In genomic region chr1:96464991-96465875, GRCh38 we compare ENCODE assay signal across 18 cellular contexts.
DNase-seq lines count a peak whose midpoint lies in the region; TF ChIP-seq lines count a peak whose summit lies in the region.
"Had no signal": no experiment of that assay in that cellular context is flagged by ENCODE, and none has a peak within 500 bp of the region (broad histone marks: within the 10 kb centered on the region; RNA-seq: fewer than 3 reads in every experiment).

No MANE protein-coding gene starts in this region.

- peak; percentile 33 for DNase-seq in HS-5 (ENCODE audit: low read depth)
- DNase-seq in RPMI7951 (ENCODE audit: low read depth): peak; percentile 35
- DNase-seq in fibroblast of the aortic adventitia (ENCODE audit: low read depth): peak; percentile 84
- DNase-seq in stromal cell of bone marrow (ENCODE audit: low read depth): peak; percentile 48
- no peak for DNase-seq in superior temporal gyrus (ENCODE audit: extremely low spot score)
- DNase-seq in GOT3 (lab: John Stamatoyannopoulos, UW): no peak
- no peak for DNase-seq in cerebellar nuclear complex (lab: John Stamatoyannopoulos, UW)
- DNase-seq: activated CD4-positive, alpha-beta memory T cell treated with anti-CD3 and anti-CD28 coated beads, Interleukin-2, amount 10 ng/mL, durations not matched to agents 7 days and 5 days; activated naive CD4-positive, alpha-beta T cell treated with anti-CD3 and anti-CD28 coated beads, Interleukin-2, amount 10 ng/mL, durations not matched to agents 7 days and 5 days; activated T-cell treated with anti-CD3 and anti-CD28 coated beads, Interleukin-2, amount 50 U/mL, for 4 hours; erythroblast; head of caudate nucleus; lower lobe of right lung; NCI-H187; nucleus accumbens; stimulated activated CD4-positive, alpha-beta T cell treated with anti-CD3 and anti-CD28 coated beads, Interleukin-4, amount 100 ng/mL, for 1 hour; substantia nigra had no signal

- TF ChIP-seq CTCF in fibroblast of the aortic adventitia (IDR thresholded peaks at IDR 0.05; ENCODE audit: insufficient read depth, low read length): no peak

- no peak overlapping the region for H3K4me3 ChIP-seq in fibroblast of the aortic adventitia (ENCODE audit: low read depth, low read length)
- H3K4me3 ChIP-seq: BLaER1 treated with 17β-estradiol and CSF1 and Interleukin-3, amounts not matched to agents 10 nM and 100 nM; lower lobe of right lung had no signal

Comparison
In these comparisons a context has a peak if more than half of its experiments do, and no peak if none do; other contexts are left out.
1. DNase-seq: peak in HS-5 (single experiment), RPMI7951 (single experiment), fibroblast of the aortic adventitia (single experiment) and stromal cell of bone marrow (single experiment); none in superior temporal gyrus (single experiment), GOT3 (single experiment) and cerebellar nuclear complex (0 of 2).